ENCODE assay signal across 8 cellular contexts in genomic region chr1:243253211-243253926, GRCh38. TPM values are rescaled to one million over a fixed set of nuclear protein-coding genes. Genes with fewer than 3 reads are reported as not detected.
DNase-seq lines count a peak whose midpoint lies in the region; TF ChIP-seq lines count a peak whose summit lies in the region.

No MANE protein-coding gene starts in this region.

- H3K4me1 ChIP-seq in DOHH2 (ENCODE audit: control insufficient read depth, low read length): peaks cover 36% of the 10 kb centered on the region
- peaks cover 0 to 4% of the 10 kb centered on the region in 2 donors for H3K4me1 ChIP-seq in breast epithelium
- H3K4me1 ChIP-seq in mesenchymal stem cell (ENCODE audit: control insufficient read depth, insufficient read depth, low read depth, low read length): peaks cover 3% of the 10 kb centered on the region
- peaks cover 49% of the 10 kb centered on the region for H3K4me1 ChIP-seq in vagina

- WGBS in mesenchymal stem cell: 2% methylated on average over 3 of the region's 8 CpGs

- no peak overlapping the region for H2BK120ac ChIP-seq in mesenchymal stem cell (ENCODE audit: low read depth, low read length)

- peak overlapping the region; percentile 92 for H3K9ac ChIP-seq in mesenchymal stem cell (ENCODE audit: low read length)

- H3K79me1 ChIP-seq in mesenchymal stem cell (replicated peaks; ENCODE audit: low read length, poor library complexity, severe bottlenecking): no peaks in the 10 kb centered on the region

- H3K14ac ChIP-seq in mesenchymal stem cell (ENCODE audit: low read length in 2 of 2): no peak overlapping the region

- no peak overlapping the region for H4K8ac ChIP-seq in mesenchymal stem cell (ENCODE audit: low read length)

- H3K36me3 ChIP-seq in DOHH2 (ENCODE audit: control insufficient read depth, low read length) (0 out of 2 replicates have a peak, but pooled peaks cover 2% of the 10 kb centered on the region), breast epithelium (no peaks in the 10 kb centered on the region), mesenchymal stem cell (ENCODE audit: control insufficient read depth in 1 of 2, insufficient read depth in 2 of 2, low read depth in 1 of 2, low read length in 2 of 2) (peaks cover 0 to 10% of the 10 kb centered on the region in 2 experiments), vagina (no peaks in the 10 kb centered on the region)

- H3K9me3 ChIP-seq in DOHH2 (ENCODE audit: control insufficient read depth, insufficient read depth, low read length) (no peaks in the 10 kb centered on the region), breast epithelium (no peaks in the 10 kb centered on the region), mesenchymal stem cell (ENCODE audit: control insufficient read depth, low read length) (no peaks in the 10 kb centered on the region), vagina (no peaks in the 10 kb centered on the region)

- TF ChIP-seq CTCF in DOHH2 (IDR thresholded peaks at IDR 0.05; ENCODE audit: low read depth, low read length, poor library complexity, severe bottlenecking) (no peak), LNCaP clone FGC (IDR thresholded peaks at IDR 0.05; ENCODE audit: control insufficient read depth, extremely low read depth, insufficient read depth) (no peak), breast epithelium (IDR thresholded peaks at IDR 0.05) (no peak), vagina (IDR thresholded peaks at IDR 0.05) (no peak)

- no peak overlapping the region for H3K23ac ChIP-seq in mesenchymal stem cell (ENCODE audit: low read length in 2 of 2)

- no peaks in the 10 kb centered on the region for H3K9me2 ChIP-seq in DOHH2 (replicated peaks; ENCODE audit: control insufficient read depth, low read length)

- peak overlapping the region in 1 of 2 experiments; percentile 11 for H3K18ac ChIP-seq in mesenchymal stem cell (ENCODE audit: low read depth in 1 of 2, low read length in 2 of 2)

- no peaks in the 10 kb centered on the region for H4K20me1 ChIP-seq in DOHH2 (ENCODE audit: control insufficient read depth, insufficient read depth, low read depth, low read length)

- H2BK15ac ChIP-seq in mesenchymal stem cell (ENCODE audit: low read depth, poor library complexity, severe bottlenecking): no peak overlapping the region

- H3K4ac ChIP-seq in mesenchymal stem cell (ENCODE audit: low read depth in 1 of 2, low read length in 2 of 2): no peak overlapping the region

- no peak overlapping the region for H4K91ac ChIP-seq in mesenchymal stem cell (ENCODE audit: low read length)

- no peak overlapping the region for H2BK5ac ChIP-seq in mesenchymal stem cell (ENCODE audit: low read depth, low read length, poor library complexity, severe bottlenecking)

- H3K4me3 ChIP-seq in DOHH2 (ENCODE audit: low read length) (peak overlapping the region; percentile 97), LNCaP clone FGC (ENCODE audit: low read depth, low read length) (peak overlapping the region; percentile 87), breast epithelium (peak overlapping the region; percentile 90 to 93 (median 91)), mesenchymal stem cell (ENCODE audit: insufficient read depth in 1 of 2, low read depth in 1 of 2, low read length in 2 of 2) (peak overlapping the region in 1 of 2 experiments; percentile 95), vagina (peak overlapping the region; percentile 51 to 83)

- H3K79me2 ChIP-seq in DOHH2 (ENCODE audit: control insufficient read depth, low read length): peaks cover 88% of the 10 kb centered on the region

- H2AK5ac ChIP-seq in mesenchymal stem cell (ENCODE audit: low read length, severe bottlenecking): no peak overlapping the region

- no peaks in the 10 kb centered on the region; the same call in 1 of the 2 replicates for H3F3A ChIP-seq in DOHH2 (ENCODE audit: control insufficient read depth, insufficient read depth)

- no peak overlapping the region for H2BK12ac ChIP-seq in mesenchymal stem cell (ENCODE audit: low read length in 2 of 2)

- H3K4me2 ChIP-seq in DOHH2 (ENCODE audit: low read length) (peak overlapping the region; percentile 78), mesenchymal stem cell (ENCODE audit: low read length, poor library complexity, severe bottlenecking) (peak overlapping the region; percentile 93)

- DNase-seq in LNCaP clone FGC (ENCODE audit: low read depth) (no peak), breast epithelium (ENCODE audit: low spot score in 2 of 2) (no peak), mesenchymal stem cell (no peak), vagina (ENCODE audit: extremely low spot score in 2 of 2) (no peak), SHP77 (lab: John Stamatoyannopoulos, UW) (no peak), mucosa of gallbladder (ENCODE audit: low spot score) (no peak), LoVo (ENCODE audit: low spot score) (no peak)

- H2AFZ ChIP-seq in mesenchymal stem cell (ENCODE audit: low read depth, low read length): no peak overlapping the region

- H3K27me3 ChIP-seq in DOHH2 (ENCODE audit: control insufficient read depth, low read length) (no peaks in the 10 kb centered on the region), breast epithelium (no peaks in the 10 kb centered on the region), mesenchymal stem cell (ENCODE audit: control insufficient read depth in 1 of 2, insufficient read depth in 1 of 2, low read length in 2 of 2) (no peaks in the 10 kb centered on the region), vagina (no peaks in the 10 kb centered on the region)

- TF ChIP-seq POLR2A in breast epithelium (IDR thresholded peaks at IDR 0.05) (no peak), vagina (IDR thresholded peaks at IDR 0.05) (no peak)

- intact Hi-C loops in breast epithelium (cut with DNase I; ENCODE audit: low total_unique reads): no loop called here
- intact Hi-C loops in vagina (cut with DNase I): no loop called here

- H3K27ac ChIP-seq in DOHH2 (ENCODE audit: low read depth, low read length): 0 out of 2 replicates have a peak overlapping the region, but pooled peaks have one; percentile 83
- peak overlapping the region; percentile 90 to 93 for H3K27ac ChIP-seq in breast epithelium
- H3K27ac ChIP-seq in mesenchymal stem cell (ENCODE audit: low read length, poor library complexity, severe bottlenecking): peak overlapping the region; percentile 86
- peak overlapping the region; percentile 90 for H3K27ac ChIP-seq in vagina

RNA-seq across cellular contexts. Expression of gene CEP170, which starts 1.7 kb away (rescaled TPM):
- total RNA-seq in breast epithelium (10 to 100 TPM; 37.4 to 54.2 (median 47.4) TPM), vagina (39.3 TPM), mucosa of gallbladder (38.9 TPM)
- 67.0 TPM for polyA plus RNA-seq in mesenchymal stem cell (2013, experiment 1 of 2)
- 67.2 TPM for polyA plus RNA-seq in mesenchymal stem cell (2013, experiment 2 of 2)

RNA-seq across cellular contexts. Expression of gene SDCCAG8, which starts 2.5 kb away (rescaled TPM):
- 10 to 100 TPM; 48.6 to 73.0 (median 62.3) TPM for total RNA-seq in breast epithelium
- polyA plus RNA-seq in mesenchymal stem cell (2013, experiment 1 of 2): 36.2 TPM
- polyA plus RNA-seq in mesenchymal stem cell (2013, experiment 2 of 2): 35.7 TPM
- total RNA-seq in vagina: 31.2 TPM
- total RNA-seq in mucosa of gallbladder: 46.1 TPM
